8 cellular contexts compared by ENCODE assay signal in genomic region chr1:9181990-9182783, GRCh38. TPM values are rescaled to one million over a fixed set of nuclear protein-coding genes. Genes with fewer than 3 reads are reported as not detected.
DNase-seq lines count a peak whose midpoint lies in the region; ATAC-seq and TF ChIP-seq lines count a peak whose summit lies in the region.

No MANE protein-coding gene starts in this region.

- no peaks in the 10 kb centered on the region for H3K27me3 ChIP-seq in foreskin keratinocyte

- CTCF ChIA-PET in activated CD4-positive, alpha-beta memory T cell treated with anti-CD3 and anti-CD28 coated beads, Interleukin-2, amount 10 ng/mL, durations not matched to agents 7 days and 5 days (lab: Charles Lee), result interaction anchor here (0.7 to 3.0 kb wide), 3 partner anchors 20 to 63 kb away, joined by 3 to 17 read pairs (median 3); partner anchors contain the start of gene H6PD

- peaks cover 5% of the 10 kb centered on the region for H3K4me1 ChIP-seq in foreskin keratinocyte

- peaks cover 22% of the 10 kb centered on the region for H3K36me3 Mint-ChIP-seq in HFFc6 (ENCODE audit: low read depth)
- peaks cover 6% of the 10 kb centered on the region for H3K36me3 Mint-ChIP-seq in activated CD4-positive, alpha-beta memory T cell treated with anti-CD3 and anti-CD28 coated beads, Interleukin-2, amount 10 ng/mL, durations not matched to agents 7 days and 5 days (ENCODE audit: low read depth)

- no peaks in the 10 kb centered on the region for H3K9me3 Mint-ChIP-seq in HFFc6
- no peaks in the 10 kb centered on the region for H3K9me3 Mint-ChIP-seq in activated CD4-positive, alpha-beta memory T cell treated with anti-CD3 and anti-CD28 coated beads, Interleukin-2, amount 10 ng/mL, durations not matched to agents 7 days and 5 days

- ATAC-seq in foreskin keratinocyte, result peak; percentile 51
- ATAC-seq in omental fat pad (ENCODE audit: low FRiP score), result peak; percentile 41
- no peak for ATAC-seq in GM18517 (IDR thresholded peaks at IDR 0.05; ENCODE audit: unreplicated experiment)
- ATAC-seq in HG02571 (IDR thresholded peaks at IDR 0.05; ENCODE audit: unreplicated experiment), result no peak

- peaks cover 4% of the 10 kb centered on the region; the same call in 1 of the 2 replicates for H3K27me3 Mint-ChIP-seq in HFFc6 (ENCODE audit: insufficient read depth)
- peaks cover 7% of the 10 kb centered on the region for H3K27me3 Mint-ChIP-seq in activated CD4-positive, alpha-beta memory T cell treated with anti-CD3 and anti-CD28 coated beads, Interleukin-2, amount 10 ng/mL, durations not matched to agents 7 days and 5 days

- H3K27ac Mint-ChIP-seq in HFFc6, result peak overlapping the region; percentile 95
- H3K27ac Mint-ChIP-seq in activated CD4-positive, alpha-beta memory T cell treated with anti-CD3 and anti-CD28 coated beads, Interleukin-2, amount 10 ng/mL, durations not matched to agents 7 days and 5 days, result peak overlapping the region; percentile 69

- POLR2A ChIA-PET in activated CD4-positive, alpha-beta memory T cell treated with anti-CD3 and anti-CD28 coated beads, Interleukin-2, amount 10 ng/mL, durations not matched to agents 7 days and 5 days (lab: Charles Lee), result interaction anchor here (1.0 kb wide), 1 partner anchor 63 kb away, joined by 4 read pairs; no protein-coding TSS in a partner anchor

- peak overlapping the region; percentile 98 for H3K4me3 Mint-ChIP-seq in HFFc6
- H3K4me3 Mint-ChIP-seq in activated CD4-positive, alpha-beta memory T cell treated with anti-CD3 and anti-CD28 coated beads, Interleukin-2, amount 10 ng/mL, durations not matched to agents 7 days and 5 days, result peak overlapping the region; percentile 81

- no peak for DNase-seq in GM12864 (ENCODE audit: low read depth)
- no peak for DNase-seq in HFFc6
- peak; percentile 54 for DNase-seq in activated CD4-positive, alpha-beta memory T cell treated with anti-CD3 and anti-CD28 coated beads, Interleukin-2, amount 10 ng/mL, durations not matched to agents 7 days and 5 days
- DNase-seq in foreskin keratinocyte, result peak; percentile 32 to 62
- no peak for DNase-seq in omental fat pad (ENCODE audit: low spot score)
- no peak for DNase-seq in NCI-H82 (lab: John Stamatoyannopoulos, UW)

- H3K27ac ChIP-seq in foreskin keratinocyte, result peak overlapping the region; percentile 64

- TF ChIP-seq CTCF in GM12864 (IDR thresholded peaks at IDR 0.05; ENCODE audit: low read depth, low read length, missing control alignments), result peak; percentile 32
- TF ChIP-seq CTCF in HFFc6 (IDR thresholded peaks at IDR 0.05), result peak; percentile 64
- TF ChIP-seq CTCF in foreskin keratinocyte (conservative IDR thresholded peaks at IDR 0.05), result peak; percentile 44
- no peak for TF ChIP-seq CTCF in omental fat pad (IDR thresholded peaks at IDR 0.05)

- peaks cover 40% of the 10 kb centered on the region for H3K4me1 Mint-ChIP-seq in HFFc6 (ENCODE audit: low read depth)
- peaks cover 27% of the 10 kb centered on the region for H3K4me1 Mint-ChIP-seq in activated CD4-positive, alpha-beta memory T cell treated with anti-CD3 and anti-CD28 coated beads, Interleukin-2, amount 10 ng/mL, durations not matched to agents 7 days and 5 days

- H3K4me3 ChIP-seq in GM12864 (ENCODE audit: low read depth, low read length), result peak overlapping the region; percentile 77

RNA-seq across cellular contexts. Expression of gene H6PD, which starts 52.4 kb away (rescaled TPM):
- 10 to 100 TPM; 14.6 to 19.6 (median 16.1) TPM for total RNA-seq in HFFc6 (2021; fragmentation: NEBNext Ultra II Directional; extraction: Animal tissue kit (Norgen Biotek cat#: 25700))
- total RNA-seq in activated CD4-positive, alpha-beta memory T cell treated with anti-CD3 and anti-CD28 coated beads, Interleukin-2, amount 10 ng/mL, durations not matched to agents 7 days and 5 days, result 10 to 100 TPM; 12.9 to 13.2 TPM
- 5.0 and 8.7 TPM in 2 replicates for total RNA-seq in foreskin keratinocyte
- polyA plus RNA-seq in foreskin keratinocyte, result 1.8 and 2.9 TPM in 2 replicates
- total RNA-seq in omental fat pad, result 100 to 1,000 TPM in 1 of 4 donors, 10 to 100 TPM in 3; 75.5 to 142 (median 82.7) TPM

RNA-seq across cellular contexts. Expression of gene GPR157, which starts 53.3 kb away (rescaled TPM):
- total RNA-seq in HFFc6 (2021; fragmentation: NEBNext Ultra II Directional; extraction: Animal tissue kit (Norgen Biotek cat#: 25700)), result 10 to 100 TPM in 2 of 6 experiments, 1 to 10 TPM in 4; 8.2 to 11.1 (median 9.7) TPM
- 1 to 10 TPM; 3.5 to 5.0 TPM for total RNA-seq in activated CD4-positive, alpha-beta memory T cell treated with anti-CD3 and anti-CD28 coated beads, Interleukin-2, amount 10 ng/mL, durations not matched to agents 7 days and 5 days
- total RNA-seq in foreskin keratinocyte (4.9 and 5.0 TPM in 2 replicates), omental fat pad (1 to 10 TPM; 1.6 to 8.8 (median 6.9) TPM)
- polyA plus RNA-seq in foreskin keratinocyte, result 1.5 and 1.7 TPM in 2 replicates

Comparison
In these comparisons a context has a peak if more than half of its experiments do, and no peak if none do; other contexts are left out.
1. DNase-seq: peak in activated CD4-positive, alpha-beta memory T cell treated with anti-CD3 and anti-CD28 coated beads, Interleukin-2, amount 10 ng/mL, durations not matched to agents 7 days and 5 days (single experiment) and foreskin keratinocyte (2 of 2); none in GM12864 (single experiment), HFFc6 (single experiment), omental fat pad (single experiment) and NCI-H82 (single experiment).
2. CTCF ChIP-seq: peak in GM12864 (single experiment), HFFc6 (single experiment) and foreskin keratinocyte (single experiment); none in omental fat pad (0 of 3).
3. ATAC-seq: peak in foreskin keratinocyte (single experiment) and omental fat pad (single experiment); none in GM18517 (single experiment) and HG02571 (single experiment).